8 cellular contexts compared by ENCODE assay signal in the genomic region with DNA sequence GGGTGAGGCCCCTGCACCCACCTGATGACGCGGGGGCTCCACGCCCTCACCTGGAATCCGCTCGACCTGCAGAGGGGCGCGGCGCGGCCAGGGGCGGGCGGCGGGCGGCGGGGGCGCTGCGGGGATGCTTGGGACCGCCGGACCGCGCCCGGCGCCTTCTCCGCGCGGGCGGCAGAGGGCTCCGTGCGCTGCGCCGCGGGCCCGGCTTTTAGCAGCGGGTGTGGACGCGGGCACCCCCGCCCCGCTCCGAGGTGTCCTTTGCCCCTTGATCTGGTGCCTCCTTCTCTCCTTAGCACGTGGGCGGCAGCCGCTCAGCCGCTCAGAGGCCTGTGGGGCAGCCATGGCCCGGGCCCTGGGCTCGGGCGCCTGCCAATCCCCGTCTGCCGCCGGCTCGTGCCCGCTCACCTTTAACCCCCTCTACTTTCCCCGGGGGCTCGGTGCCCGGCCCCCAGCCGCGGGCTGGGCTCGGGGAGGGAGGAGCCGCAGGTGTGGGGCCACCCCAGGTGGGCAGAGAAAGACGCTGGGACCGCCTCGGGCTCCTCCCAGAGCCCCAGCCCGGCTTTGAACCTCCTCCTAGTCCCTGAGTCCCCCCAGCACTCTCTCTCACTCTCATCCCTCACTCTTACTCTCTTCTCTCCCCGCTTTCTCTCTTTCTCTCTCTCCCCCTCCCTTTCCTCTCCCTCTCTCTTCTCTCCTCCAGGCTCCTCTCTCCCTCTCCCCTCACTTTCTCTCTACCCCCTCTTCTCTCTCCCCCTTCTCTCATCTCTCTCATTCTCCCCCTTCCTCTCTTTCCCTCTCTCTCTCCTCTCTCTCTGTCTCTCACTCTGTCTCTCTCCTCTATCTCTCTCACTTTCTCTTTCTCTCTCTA. TPM values are rescaled to one million over a fixed set of nuclear protein-coding genes. Genes with fewer than 3 reads are reported as not detected.
DNase-seq lines count a peak whose midpoint lies in the region; ATAC-seq and TF ChIP-seq lines count a peak whose summit lies in the region.

No MANE protein-coding gene starts in this region.

- peak overlapping the region; percentile 9 for H3K27ac Mint-ChIP-seq in T-helper 1 cell treated with Interleukin-12 subunit alpha and Interleukin-12 subunit beta and Interleukin-4 antibody, amounts not matched to agents 30 μg/mL and 1 μg/mL, for 36 hours
- peak overlapping the region in 1 of 2 donors; percentile 2 for H3K27ac Mint-ChIP-seq in natural killer cell

- H3K4me3 ChIP-seq in effector memory CD4-positive, alpha-beta T cell (ENCODE audit: insufficient read depth, low read depth, low read length, poor library complexity, severe bottlenecking): peak overlapping the region; percentile 50

- intact Hi-C loops in natural killer cell (cut with micrococcal nuclease): no loop called here

- no peaks in the 10 kb centered on the region for H3K9me3 Mint-ChIP-seq in T-helper 1 cell treated with Interleukin-12 subunit alpha and Interleukin-12 subunit beta and Interleukin-4 antibody, amounts not matched to agents 30 μg/mL and 1 μg/mL, for 36 hours
- H3K9me3 Mint-ChIP-seq in natural killer cell: no peaks in the 10 kb centered on the region

- ATAC-seq in natural killer cell (peak; percentile 57 to 81 (median 76)), GM18520 (IDR thresholded peaks at IDR 0.05; ENCODE audit: unreplicated experiment) (no peak)

- peaks cover 38% of the 10 kb centered on the region for H3K27me3 ChIP-seq in effector memory CD4-positive, alpha-beta T cell (replicated peaks; ENCODE audit: control insufficient read depth, insufficient read depth, low read length, poor library complexity, severe bottlenecking)

- H3K36me3 Mint-ChIP-seq in T-helper 1 cell treated with Interleukin-12 subunit alpha and Interleukin-12 subunit beta and Interleukin-4 antibody, amounts not matched to agents 30 μg/mL and 1 μg/mL, for 36 hours (ENCODE audit: low read depth): no peaks in the 10 kb centered on the region
- no peaks in the 10 kb centered on the region for H3K36me3 Mint-ChIP-seq in natural killer cell

- H3K27me3 Mint-ChIP-seq in T-helper 1 cell treated with Interleukin-12 subunit alpha and Interleukin-12 subunit beta and Interleukin-4 antibody, amounts not matched to agents 30 μg/mL and 1 μg/mL, for 36 hours (ENCODE audit: low read depth): peaks cover 58% of the 10 kb centered on the region
- H3K27me3 Mint-ChIP-seq in natural killer cell (ENCODE audit: low read depth in 2 of 2): peaks cover 46 to 50% of the 10 kb centered on the region in 2 donors

- peaks cover 7% of the 10 kb centered on the region for H3K4me1 ChIP-seq in effector memory CD4-positive, alpha-beta T cell (ENCODE audit: control insufficient read depth, insufficient read depth, low read length, poor library complexity, severe bottlenecking)

- no peak overlapping the region for H3K27ac ChIP-seq in effector memory CD4-positive, alpha-beta T cell (ENCODE audit: insufficient read depth, low read length, poor library complexity, severe bottlenecking)

- H3K9me3 ChIP-seq in effector memory CD4-positive, alpha-beta T cell (ENCODE audit: control insufficient read depth, low read length): no peaks in the 10 kb centered on the region

- H3K36me3 ChIP-seq in effector memory CD4-positive, alpha-beta T cell (ENCODE audit: control insufficient read depth, insufficient read depth, low read length): no peaks in the 10 kb centered on the region

- DNase-seq in NCI-H82 (lab: John Stamatoyannopoulos, UW) (peak; percentile 37), NCI-H82 treated with DMSO at 0.1 percent for 48 hours (lab: John Stamatoyannopoulos, UW; ENCODE audit: unreplicated experiment) (no peak), natural killer cell (peak; percentile 23), kidney tubule cell (ENCODE audit: low spot score) (no peak), HuH-7.5 (ENCODE audit: low spot score) (no peak)
- no peak for DNase-seq in effector memory CD4-positive, alpha-beta T cell

- peak; percentile 2 for TF ChIP-seq CTCF in natural killer cell (IDR thresholded peaks at IDR 0.05)

- peaks cover 6% of the 10 kb centered on the region for H3K4me1 Mint-ChIP-seq in T-helper 1 cell treated with Interleukin-12 subunit alpha and Interleukin-12 subunit beta and Interleukin-4 antibody, amounts not matched to agents 30 μg/mL and 1 μg/mL, for 36 hours (ENCODE audit: low read depth)
- H3K4me1 Mint-ChIP-seq in natural killer cell: peaks cover 0 to 16% of the 10 kb centered on the region in 2 donors

- H3K4me3 Mint-ChIP-seq in T-helper 1 cell treated with Interleukin-12 subunit alpha and Interleukin-12 subunit beta and Interleukin-4 antibody, amounts not matched to agents 30 μg/mL and 1 μg/mL, for 36 hours: peak overlapping the region; percentile 57
- H3K4me3 Mint-ChIP-seq in natural killer cell: peak overlapping the region; percentile 54

RNA-seq across cellular contexts. Expression of a gene that starts 19.7 kb away (rescaled TPM):
- total RNA-seq in natural killer cell: under 1 TPM; 0.40 to 0.83 (median 0.48) TPM

RNA-seq across cellular contexts. Expression of a gene that starts 23.6 kb away (rescaled TPM):
- total RNA-seq in natural killer cell: not detected

RNA-seq across cellular contexts. Expression of a gene that starts 35.3 kb away (rescaled TPM):
- 1 to 10 TPM; 8.7 to 9.9 (median 9.3) TPM for total RNA-seq in natural killer cell

RNA-seq across cellular contexts. Expression of a gene that starts 35.4 kb away (rescaled TPM):
- total RNA-seq in natural killer cell: 100 to 1,000 TPM in 1 of 3 donors, 10 to 100 TPM in 2; 93.1 to 101 (median 94.2) TPM

Comparison
In these comparisons a context has a peak if more than half of its experiments do, and no peak if none do; other contexts are left out.
1. DNase-seq: peak in NCI-H82 (single experiment) and natural killer cell (single experiment); none in NCI-H82 treated with DMSO at 0.1 percent for 48 hours (single experiment), effector memory CD4-positive, alpha-beta T cell (0 of 3), kidney tubule cell (single experiment) and HuH-7.5 (single experiment).